In the genomic region with DNA sequence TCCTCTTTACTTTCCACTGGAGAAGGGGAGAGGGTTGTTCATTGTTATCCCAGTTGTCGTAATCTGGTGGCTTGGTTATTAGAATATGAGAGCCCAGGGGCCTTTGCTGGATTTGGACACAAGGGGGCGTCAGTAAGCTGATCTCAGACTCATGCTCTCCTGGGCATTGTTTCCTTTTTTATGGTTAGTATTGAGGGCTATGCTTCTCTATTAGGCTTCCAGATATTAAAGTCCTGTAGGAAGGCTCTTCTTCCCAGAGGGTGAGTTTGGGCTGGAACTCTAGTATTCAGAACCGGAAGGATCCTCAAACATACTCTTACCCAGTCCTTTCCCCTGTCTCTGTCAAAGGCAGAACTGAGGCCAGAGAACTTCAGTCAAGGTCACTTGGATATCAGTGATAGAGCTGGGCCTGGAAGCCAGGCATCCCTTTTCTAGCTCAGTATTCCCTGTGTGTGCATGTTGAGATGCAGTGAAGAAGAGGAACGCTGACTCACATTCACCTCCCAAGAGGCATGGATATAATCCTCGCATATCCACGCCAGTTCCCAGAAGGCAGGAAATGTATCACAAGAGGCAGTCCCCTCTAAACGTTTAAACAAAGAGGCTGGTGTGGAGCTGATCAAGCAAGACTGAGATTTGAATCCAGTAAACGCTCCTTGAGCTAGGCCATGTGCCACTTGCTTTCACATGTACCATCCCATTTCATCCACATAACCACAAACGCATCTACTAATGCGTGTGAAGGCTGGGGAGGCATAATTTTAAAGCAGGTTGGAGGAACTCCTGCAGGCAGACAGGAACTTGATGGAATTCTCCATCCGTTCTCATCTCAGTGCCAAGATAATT, we compare ENCODE assay signal across 1 cellular context.
TF ChIP-seq lines count a peak whose summit lies in the region.

No MANE protein-coding gene starts in this region.

TF ChIP-seq in SK-N-SH, 30 proteins besides CTCF, POLR2A, EP300 and RAD21 (continued from another document):
- TF ChIP-seq, protein P1, sequence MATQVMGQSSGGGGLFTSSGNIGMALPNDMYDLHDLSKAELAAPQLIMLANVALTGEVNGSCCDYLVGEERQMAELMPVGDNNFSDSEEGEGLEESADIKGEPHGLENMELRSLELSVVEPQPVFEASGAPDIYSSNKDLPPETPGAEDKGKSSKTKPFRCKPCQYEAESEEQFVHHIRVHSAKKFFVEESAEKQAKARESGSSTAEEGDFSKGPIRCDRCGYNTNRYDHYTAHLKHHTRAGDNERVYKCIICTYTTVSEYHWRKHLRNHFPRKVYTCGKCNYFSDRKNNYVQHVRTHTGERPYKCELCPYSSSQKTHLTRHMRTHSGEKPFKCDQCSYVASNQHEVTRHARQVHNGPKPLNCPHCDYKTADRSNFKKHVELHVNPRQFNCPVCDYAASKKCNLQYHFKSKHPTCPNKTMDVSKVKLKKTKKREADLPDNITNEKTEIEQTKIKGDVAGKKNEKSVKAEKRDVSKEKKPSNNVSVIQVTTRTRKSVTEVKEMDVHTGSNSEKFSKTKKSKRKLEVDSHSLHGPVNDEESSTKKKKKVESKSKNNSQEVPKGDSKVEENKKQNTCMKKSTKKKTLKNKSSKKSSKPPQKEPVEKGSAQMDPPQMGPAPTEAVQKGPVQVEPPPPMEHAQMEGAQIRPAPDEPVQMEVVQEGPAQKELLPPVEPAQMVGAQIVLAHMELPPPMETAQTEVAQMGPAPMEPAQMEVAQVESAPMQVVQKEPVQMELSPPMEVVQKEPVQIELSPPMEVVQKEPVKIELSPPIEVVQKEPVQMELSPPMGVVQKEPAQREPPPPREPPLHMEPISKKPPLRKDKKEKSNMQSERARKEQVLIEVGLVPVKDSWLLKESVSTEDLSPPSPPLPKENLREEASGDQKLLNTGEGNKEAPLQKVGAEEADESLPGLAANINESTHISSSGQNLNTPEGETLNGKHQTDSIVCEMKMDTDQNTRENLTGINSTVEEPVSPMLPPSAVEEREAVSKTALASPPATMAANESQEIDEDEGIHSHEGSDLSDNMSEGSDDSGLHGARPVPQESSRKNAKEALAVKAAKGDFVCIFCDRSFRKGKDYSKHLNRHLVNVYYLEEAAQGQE (IDR thresholded peaks at IDR 0.05; ENCODE audit: low read depth, low read length): no peak
TF ChIP-seq in SK-N-SH: peak in this region for 3.
